Comparison of ENCODE assay signal across 8 cellular contexts in the genomic region with DNA sequence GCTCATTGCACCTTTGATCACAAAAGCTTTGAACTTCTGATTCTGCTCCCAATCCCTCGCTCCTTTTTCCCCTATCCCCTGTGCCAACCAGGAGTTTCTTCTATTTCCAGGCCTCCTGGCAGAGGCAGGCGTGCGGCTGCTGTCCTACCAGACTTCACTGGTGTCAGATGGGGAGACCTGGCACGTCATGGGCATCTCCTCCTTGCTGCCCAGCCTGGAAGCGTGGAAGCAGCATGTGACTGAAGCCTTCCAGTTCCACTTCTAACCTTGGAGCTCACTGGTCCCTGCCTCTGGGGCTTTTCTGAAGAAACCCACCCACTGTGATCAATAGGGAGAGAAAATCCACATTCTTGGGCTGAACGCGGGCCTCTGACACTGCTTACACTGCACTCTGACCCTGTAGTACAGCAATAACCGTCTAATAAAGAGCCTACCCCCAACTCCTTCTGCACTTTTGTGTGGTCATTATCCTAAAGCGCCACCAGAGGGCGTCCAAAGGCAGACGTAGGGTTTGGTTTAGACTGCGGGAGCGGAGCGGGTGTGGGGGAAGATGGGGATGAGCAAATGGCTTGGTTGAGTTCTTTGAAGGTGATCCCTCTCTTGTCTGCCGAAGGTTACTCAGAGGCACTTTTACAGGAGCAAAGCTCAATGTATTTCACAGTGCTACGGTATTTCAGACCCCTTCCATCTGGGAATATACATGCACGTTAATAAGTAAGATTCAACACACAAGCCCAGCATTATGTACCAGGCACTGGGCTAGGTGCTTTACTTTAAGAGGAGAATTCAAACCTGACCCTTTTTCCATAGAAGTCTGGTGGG. TPM values are rescaled to one million over a fixed set of nuclear protein-coding genes. Genes with fewer than 3 reads are reported as not detected.
DNase-seq lines count a peak whose midpoint lies in the region; ATAC-seq and FAIRE-seq lines count a peak whose summit lies in the region.

No MANE protein-coding gene starts in this region.

- H3K27ac ChIP-seq in CD4-positive, alpha-beta memory T cell (ENCODE audit: low read depth, low read length), result no peak overlapping the region
- no peak overlapping the region for H3K27ac ChIP-seq in trophoblast cell (ENCODE audit: low read depth, low read length)

- H3K79me2 ChIP-seq in trophoblast cell (ENCODE audit: control insufficient read depth, insufficient read depth, low read length, poor library complexity), result no peaks in the 10 kb centered on the region

- no peak overlapping the region for H3K14ac ChIP-seq in trophoblast cell (ENCODE audit: low read length)

- H3K9ac ChIP-seq in trophoblast cell (ENCODE audit: low read length), result no peak overlapping the region

- no peaks in the 10 kb centered on the region for H3K9me3 Mint-ChIP-seq in CD4-positive, alpha-beta memory T cell
- H3K9me3 Mint-ChIP-seq in activated naive CD4-positive, alpha-beta T cell treated with anti-CD3 and anti-CD28 coated beads for 36 hours, result no peaks in the 10 kb centered on the region

- H3K27me3 Mint-ChIP-seq in CD4-positive, alpha-beta memory T cell, result no peaks in the 10 kb centered on the region
- H3K27me3 Mint-ChIP-seq in activated naive CD4-positive, alpha-beta T cell treated with anti-CD3 and anti-CD28 coated beads for 36 hours (ENCODE audit: low read depth), result no peaks in the 10 kb centered on the region

- H3K4me1 Mint-ChIP-seq in CD4-positive, alpha-beta memory T cell, result peaks cover 0 to 2% (median 0%) of the 10 kb centered on the region in 4 donors
- H3K4me1 Mint-ChIP-seq in activated naive CD4-positive, alpha-beta T cell treated with anti-CD3 and anti-CD28 coated beads for 36 hours (ENCODE audit: low read depth), result peaks cover 15% of the 10 kb centered on the region

- intact Hi-C loops in CD4-positive, alpha-beta memory T cell (cut with micrococcal nuclease), result no loop called here
- intact Hi-C loops in activated naive CD4-positive, alpha-beta T cell treated with anti-CD3 and anti-CD28 coated beads for 36 hours (cut with micrococcal nuclease), result loop anchor here (1.0 to 5.0 kb wide), 5 partner anchors 31 to 224 kb away; no protein-coding TSS in a partner anchor
- intact Hi-C loops in head of caudate nucleus (cut with DNase I), result no loop called here

- H3K36me3 ChIP-seq in CD4-positive, alpha-beta memory T cell (ENCODE audit: insufficient read depth, low read length), result no peaks in the 10 kb centered on the region
- H3K36me3 ChIP-seq in trophoblast cell (ENCODE audit: control insufficient read depth in 1 of 2, insufficient read depth in 2 of 2, low read length in 2 of 2), result peaks cover 41 to 42% of the 10 kb centered on the region in 2 experiments

- H3K9me3 ChIP-seq in CD4-positive, alpha-beta memory T cell (ENCODE audit: control insufficient read depth in 1 of 2, low read length in 2 of 2), result no peaks in the 10 kb centered on the region
- peaks cover 2% of the 10 kb centered on the region for H3K9me3 ChIP-seq in trophoblast cell (ENCODE audit: insufficient read depth, low read depth, low read length)

- no peak overlapping the region for H2AK5ac ChIP-seq in trophoblast cell (ENCODE audit: low read length)

- no peak overlapping the region for H2BK12ac ChIP-seq in trophoblast cell (ENCODE audit: low read length)

- no peak overlapping the region for H3K4me3 Mint-ChIP-seq in CD4-positive, alpha-beta memory T cell
- no peak overlapping the region for H3K4me3 Mint-ChIP-seq in activated naive CD4-positive, alpha-beta T cell treated with anti-CD3 and anti-CD28 coated beads for 36 hours

- H3K4me3 ChIP-seq in CD4-positive, alpha-beta memory T cell (ENCODE audit: low read length in 2 of 2), result no peak overlapping the region
- no peak overlapping the region for H3K4me3 ChIP-seq in trophoblast cell (ENCODE audit: low read depth, low read length)

- H3K4me2 ChIP-seq in trophoblast cell (ENCODE audit: low read length), result no peak overlapping the region

- no peaks in the 10 kb centered on the region for H3K36me3 Mint-ChIP-seq in CD4-positive, alpha-beta memory T cell
- H3K36me3 Mint-ChIP-seq in activated naive CD4-positive, alpha-beta T cell treated with anti-CD3 and anti-CD28 coated beads for 36 hours (ENCODE audit: low read depth), result peaks cover 15% of the 10 kb centered on the region

- no peak overlapping the region for H4K91ac ChIP-seq in trophoblast cell (ENCODE audit: low read depth, low read length)

- no peak overlapping the region for H2BK5ac ChIP-seq in trophoblast cell (ENCODE audit: low read depth, low read length, poor library complexity)

- WGBS in trophoblast cell (ENCODE audit: extremely low coverage, insufficient coverage, insufficient read length), result no CpG with 5 or more reads among the region's 17 CpGs

- DNase-seq in CD4-positive, alpha-beta memory T cell, result peak in 4 of 5 donors; percentile 11 to 15 (median 14)
- DNase-seq in LHCN-M2 (ENCODE audit: low read depth) (peak; percentile 74), RPMI7951 (ENCODE audit: low read depth) (peak; percentile 59), head of caudate nucleus (peak; percentile 53 to 92 (median 77)), trophoblast cell (peak; percentile 56 to 85), urothelium cell line (ENCODE audit: low spot score) (peak; percentile 85)
- peak; percentile 72 for DNase-seq in activated naive CD4-positive, alpha-beta T cell treated with anti-CD3 and anti-CD28 coated beads for 36 hours

- FAIRE-seq in urothelium cell line (lab: Jason Lieb, UNC), result peak; percentile 62

- H4K8ac ChIP-seq in trophoblast cell (ENCODE audit: low read depth, low read length), result no peak overlapping the region

- H2AFZ ChIP-seq in trophoblast cell (ENCODE audit: insufficient read depth, low read length, poor library complexity), result no peak overlapping the region

- CTCF ChIA-PET in CD4-positive, alpha-beta memory T cell (lab: Charles Lee; ENCODE audit: partially characterized antibody), result interaction anchor here (0.9 to 4.8 kb wide), 12 partner anchors 9 to 453 kb away, joined by 3 to 44 read pairs (median 4); no protein-coding TSS in a partner anchor
- CTCF ChIA-PET in activated naive CD4-positive, alpha-beta T cell treated with anti-CD3 and anti-CD28 coated beads for 36 hours (lab: Charles Lee), result interaction anchor here (0.8 to 4.4 kb wide), 20 partner anchors 10 to 184 kb away, joined by 3 to 24 read pairs (median 4); no protein-coding TSS in a partner anchor

- H3K79me1 ChIP-seq in trophoblast cell (ENCODE audit: low read length), result no peaks in the 10 kb centered on the region

- H3K23ac ChIP-seq in trophoblast cell (ENCODE audit: low read length), result no peak overlapping the region

- no peak overlapping the region for H3K18ac ChIP-seq in trophoblast cell (ENCODE audit: low read length)

- no peaks in the 10 kb centered on the region for H3K4me1 ChIP-seq in CD4-positive, alpha-beta memory T cell (ENCODE audit: insufficient read depth, low read length)
- peaks cover 0 to 7% of the 10 kb centered on the region in 2 experiments for H3K4me1 ChIP-seq in trophoblast cell (ENCODE audit: control insufficient read depth in 1 of 2, insufficient read depth in 2 of 2, low read length in 2 of 2)

- H3K4ac ChIP-seq in trophoblast cell (ENCODE audit: low read depth, low read length), result no peak overlapping the region

- POLR2A ChIA-PET in CD4-positive, alpha-beta memory T cell (lab: Charles Lee; ENCODE audit: partially characterized antibody), result no interaction called here

- no peaks in the 10 kb centered on the region for H3K27me3 ChIP-seq in CD4-positive, alpha-beta memory T cell (ENCODE audit: insufficient read depth, low read length)
- no peaks in the 10 kb centered on the region for H3K27me3 ChIP-seq in trophoblast cell (ENCODE audit: insufficient read depth, low read length)

- H4K12ac ChIP-seq in trophoblast cell (ENCODE audit: low read depth, low read length), result no peak overlapping the region

- ATAC-seq in GM21360 (IDR thresholded peaks at IDR 0.05; ENCODE audit: unreplicated experiment), result peak; percentile 70

- no peak overlapping the region for H3K27ac Mint-ChIP-seq in CD4-positive, alpha-beta memory T cell
- H3K27ac Mint-ChIP-seq in activated naive CD4-positive, alpha-beta T cell treated with anti-CD3 and anti-CD28 coated beads for 36 hours, result no peak overlapping the region

- H2BK120ac ChIP-seq in trophoblast cell (ENCODE audit: insufficient read depth, low read length, poor library complexity), result no peak overlapping the region

RNA-seq across cellular contexts. Expression of a gene that starts 24.7 kb away (rescaled TPM):
- not detected for total RNA-seq in CD4-positive, alpha-beta memory T cell
- not detected for polyA plus RNA-seq in CD4-positive, alpha-beta memory T cell
- total RNA-seq in LHCN-M2 (2014; rRNA removed), result not detected in 2 replicates
- polyA plus RNA-seq in LHCN-M2 (2012), result not detected
- total RNA-seq in RPMI7951 (2014; rRNA removed; shearing (Covaris generic)), result not detected in 2 replicates
- total RNA-seq in activated naive CD4-positive, alpha-beta T cell treated with anti-CD3 and anti-CD28 coated beads for 36 hours, result not detected
- 0.07 TPM in 1 of 2 replicates, not detected in the other for polyA plus RNA-seq in trophoblast cell (2013)

RNA-seq across cellular contexts. Expression of a gene that starts 32.3 kb away (rescaled TPM):
- total RNA-seq in CD4-positive, alpha-beta memory T cell, result 1 to 10 TPM; 1.5 to 3.1 TPM
- polyA plus RNA-seq in CD4-positive, alpha-beta memory T cell, result 1 to 10 TPM; 2.7 to 2.8 TPM
- total RNA-seq in LHCN-M2 (2014; rRNA removed), result 38.6 and 39.6 TPM in 2 replicates
- 49.7 TPM for polyA plus RNA-seq in LHCN-M2 (2012)
- total RNA-seq in RPMI7951 (2014; rRNA removed; shearing (Covaris generic)), result 35.4 and 46.1 TPM in 2 replicates
- 100 to 1,000 TPM; 422 to 439 TPM for total RNA-seq in activated naive CD4-positive, alpha-beta T cell treated with anti-CD3 and anti-CD28 coated beads for 36 hours
- polyA plus RNA-seq in trophoblast cell (2013), result 111 and 114 TPM in 2 replicates

Comparison
In these comparisons a context has a peak if more than half of its experiments do, and no peak if none do; other contexts are left out.
1. DNase-seq: peak in every context shown above with its lines; median percentile 85 in urothelium cell line; 77 in head of caudate nucleus; 74 in LHCN-M2; 72 in activated naive CD4-positive, alpha-beta T cell treated with anti-CD3 and anti-CD28 coated beads for 36 hours; 70 in trophoblast cell; 59 in RPMI7951; 14 in CD4-positive, alpha-beta memory T cell.